15 cellular contexts compared by ENCODE assay signal in the genomic region with DNA sequence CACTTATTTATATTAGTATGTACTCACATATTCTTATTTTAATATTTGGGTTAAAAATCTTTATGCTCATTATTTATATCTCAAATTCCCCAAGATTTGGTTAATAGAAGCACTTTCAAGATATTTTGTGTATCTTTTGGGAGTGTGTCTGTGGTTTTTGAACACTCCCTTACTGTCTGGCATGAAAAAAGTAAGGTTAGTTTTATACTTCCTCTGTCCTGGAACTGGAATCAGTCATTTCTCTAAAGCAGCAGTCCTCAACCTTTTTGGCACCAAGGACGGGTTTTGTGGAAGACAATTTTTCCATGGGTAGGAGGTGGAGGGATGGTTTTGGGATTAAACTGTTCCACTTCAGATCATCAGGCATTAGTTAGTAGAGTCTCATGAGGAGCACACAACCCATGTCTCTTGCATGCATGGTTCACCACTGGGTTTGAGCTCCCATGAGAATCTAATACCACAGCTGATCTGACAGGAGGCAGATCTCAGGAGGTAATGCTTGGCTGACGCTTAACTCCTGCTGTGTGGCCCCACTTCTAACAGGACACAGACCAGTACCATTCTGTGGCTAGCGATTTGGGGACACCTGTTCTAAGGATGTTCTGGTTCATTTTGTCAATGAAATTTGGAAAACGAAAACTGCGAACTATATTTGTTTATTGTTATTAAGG.
A peak's percentile ranks its signal among the peaks of the same experiment; 100 is the strongest.
DNase-seq lines count a peak whose midpoint lies in the region; ATAC-seq and FAIRE-seq lines count a peak whose summit lies in the region.
"Had no signal": no experiment of that assay in that cellular context is flagged by ENCODE, and none has a peak within 500 bp of the region (broad histone marks: within the 10 kb centered on the region; RNA-seq: fewer than 3 reads in every experiment).

No MANE protein-coding gene starts in this region.

- H3K27ac ChIP-seq in BLaER1: no peak overlapping the region
- H3K27ac ChIP-seq: KMS-11 had no signal

- peak; percentile 39 for ATAC-seq in HG02885 (IDR thresholded peaks at IDR 0.05; ENCODE audit: poor library complexity, unreplicated experiment)
- ATAC-seq in stimulated activated naive B cell treated with anti-CD40 and anti-IgM and Interleukin-4, amounts not matched to agents 10 μg/mL and 1 μg/mL and 100 μg/mL, for 72 hours (replicated peaks): peak; percentile 84 to 92
- ATAC-seq: HCT116 had no signal

- H3K4me2 ChIP-seq in BLaER1: peak overlapping the region; percentile 60
- H3K4me2 ChIP-seq: KMS-11 had no signal

- DNase-seq in stimulated activated naive B cell treated with anti-CD40 and anti-IgM and Interleukin-4, amounts not matched to agents 10 μg/mL and 1 μg/mL and 100 μg/mL, for 72 hours: no peak
- DNase-seq in AG08396 (ENCODE audit: low spot score) (no peak), 8988T (no peak), globus pallidus (ENCODE audit: low spot score) (no peak)
- DNase-seq: ACHN; CD4-positive, CD25-positive, alpha-beta regulatory T cell; DMS53 had no signal

- peak; percentile 8 for FAIRE-seq in endometrium (lab: Jason Lieb, UNC)
- FAIRE-seq: GM18507, GM19239, H54 had no signal

- peaks cover 16% of the 10 kb centered on the region for H3K4me1 ChIP-seq in BLaER1

- H4K20me1 ChIP-seq in BLaER1: no peaks in the 10 kb centered on the region

- no peaks in the 10 kb centered on the region for H3K27me3 Mint-ChIP-seq in stimulated activated naive B cell treated with anti-CD40 and anti-IgM and Interleukin-4, amounts not matched to agents 10 μg/mL and 1 μg/mL and 100 μg/mL, for 72 hours
- H3K27me3 Mint-ChIP-seq: CD4-positive, CD25-positive, alpha-beta regulatory T cell had no signal

- no peak overlapping the region for H3K4me3 Mint-ChIP-seq in stimulated activated naive B cell treated with anti-CD40 and anti-IgM and Interleukin-4, amounts not matched to agents 10 μg/mL and 1 μg/mL and 100 μg/mL, for 72 hours
- H3K4me3 Mint-ChIP-seq: CD4-positive, CD25-positive, alpha-beta regulatory T cell had no signal

- H3K27me3 ChIP-seq in BLaER1: no peaks in the 10 kb centered on the region

- H3K9ac ChIP-seq in BLaER1: no peak overlapping the region
- H3K9ac ChIP-seq: KMS-11 had no signal

- H3K9me3 Mint-ChIP-seq in stimulated activated naive B cell treated with anti-CD40 and anti-IgM and Interleukin-4, amounts not matched to agents 10 μg/mL and 1 μg/mL and 100 μg/mL, for 72 hours: peaks cover 9 to 12% of the 10 kb centered on the region in 2 donors

- H3K4me1 Mint-ChIP-seq in stimulated activated naive B cell treated with anti-CD40 and anti-IgM and Interleukin-4, amounts not matched to agents 10 μg/mL and 1 μg/mL and 100 μg/mL, for 72 hours: peaks cover 10 to 28% of the 10 kb centered on the region in 2 donors

- H3K36me3 Mint-ChIP-seq in stimulated activated naive B cell treated with anti-CD40 and anti-IgM and Interleukin-4, amounts not matched to agents 10 μg/mL and 1 μg/mL and 100 μg/mL, for 72 hours: peaks cover 0 to 4% of the 10 kb centered on the region in 2 donors

- H3K27ac Mint-ChIP-seq in stimulated activated naive B cell treated with anti-CD40 and anti-IgM and Interleukin-4, amounts not matched to agents 10 μg/mL and 1 μg/mL and 100 μg/mL, for 72 hours: no peak overlapping the region

- peaks cover 10% of the 10 kb centered on the region for H3K9me3 ChIP-seq in BLaER1

- H3K36me3 ChIP-seq in BLaER1: no peaks in the 10 kb centered on the region

- no peak overlapping the region for H3K4me3 ChIP-seq in BLaER1
